ENCODE assay signal across 9 cellular contexts in the genomic region with DNA sequence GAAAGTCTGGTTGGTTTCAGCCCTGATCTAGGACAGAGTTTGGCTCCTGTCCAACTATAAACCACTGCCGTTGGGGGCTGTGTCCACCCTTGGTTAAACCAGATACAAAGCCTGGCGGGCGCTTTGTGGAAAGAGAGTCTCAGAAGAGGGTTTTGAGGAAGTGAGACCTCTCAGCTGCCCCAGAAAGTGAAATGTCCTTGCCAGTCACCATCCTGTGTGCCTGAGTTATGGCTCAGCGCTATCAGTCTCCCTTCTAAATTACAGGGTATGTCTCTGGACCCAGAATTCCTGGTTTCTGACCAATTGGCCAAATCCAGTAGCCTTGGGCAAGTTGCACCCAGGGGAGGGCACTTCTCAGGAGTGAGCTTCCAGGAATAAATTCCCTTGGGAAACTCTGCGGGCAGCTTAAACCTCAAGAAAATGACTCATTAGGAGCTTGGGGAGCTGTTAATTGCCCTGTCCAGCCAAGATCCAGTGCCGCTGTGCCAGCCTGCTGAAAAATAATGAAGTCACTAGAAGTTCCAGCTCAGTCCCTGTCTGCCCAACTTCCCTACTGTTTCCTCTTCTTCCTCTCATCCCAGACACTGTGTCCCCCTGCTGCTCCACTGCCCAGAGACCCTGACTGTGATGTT.
DNase-seq lines count a peak whose midpoint lies in the region; ATAC-seq, FAIRE-seq and TF ChIP-seq lines count a peak whose summit lies in the region.
"Had no signal": no experiment of that assay in that cellular context is flagged by ENCODE, and none has a peak within 500 bp of the region (broad histone marks: within the 10 kb centered on the region; RNA-seq: fewer than 3 reads in every experiment).

No MANE protein-coding gene starts in this region.

- no peak for FAIRE-seq in GM12891 (lab: Jason Lieb, UNC)

- H3K27me3 Mint-ChIP-seq in natural killer cell treated with Interleukin-12 subunit alpha and Interleukin-12 subunit beta and Interleukin-15 and Interleukin-18, amount 100 ng/mL, for 72 hours = peaks cover 27 to 31% of the 10 kb centered on the region in 2 donors

- ATAC-seq in HG03159 (IDR thresholded peaks at IDR 0.05; ENCODE audit: unreplicated experiment) (peak; percentile 70), omental fat pad (ENCODE audit: low FRiP score) (peak; percentile 13), GM21526 (IDR thresholded peaks at IDR 0.05; ENCODE audit: low FRiP score, unreplicated experiment) (no peak)
- ATAC-seq in natural killer cell treated with Interleukin-12 subunit alpha and Interleukin-12 subunit beta and Interleukin-15 and Interleukin-18, amount 100 ng/mL, for 72 hours = no peak

- no peak overlapping the region for H3K27ac Mint-ChIP-seq in natural killer cell treated with Interleukin-12 subunit alpha and Interleukin-12 subunit beta and Interleukin-15 and Interleukin-18, amount 100 ng/mL, for 72 hours
- H3K27ac Mint-ChIP-seq: T-helper 1 cell treated with Interleukin-12 subunit alpha and Interleukin-12 subunit beta and Interleukin-4 antibody, amounts not matched to agents 30 μg/mL and 1 μg/mL, for 36 hours had no signal

- TF ChIP-seq CTCF in omental fat pad (IDR thresholded peaks at IDR 0.05) = no peak

- peaks cover 0 to 6% of the 10 kb centered on the region in 2 donors for H3K4me1 Mint-ChIP-seq in natural killer cell treated with Interleukin-12 subunit alpha and Interleukin-12 subunit beta and Interleukin-15 and Interleukin-18, amount 100 ng/mL, for 72 hours (ENCODE audit: low read depth in 2 of 2)

- no peak for DNase-seq in GM12891 (ENCODE audit: insufficient read length, low spot score)
- peak; percentile 36 for DNase-seq in SK-MEL-5 (ENCODE audit: low read depth, low spot score)
- DNase-seq in omental fat pad (ENCODE audit: low spot score) = no peak
- DNase-seq in natural killer cell treated with Interleukin-12 subunit alpha and Interleukin-12 subunit beta and Interleukin-15 and Interleukin-18, amount 100 ng/mL, for 72 hours (ENCODE audit: low spot score) = no peak
- no peak for DNase-seq in NCI-H82 (lab: John Stamatoyannopoulos, UW)
- DNase-seq in ureter (ENCODE audit: low spot score) = no peak

- TF ChIP-seq POLR2A in GM12891 (IDR thresholded peaks at IDR 0.05; ENCODE audit: low read depth, low read length) = no peak

- H3K9me3 Mint-ChIP-seq in natural killer cell treated with Interleukin-12 subunit alpha and Interleukin-12 subunit beta and Interleukin-15 and Interleukin-18, amount 100 ng/mL, for 72 hours = peaks cover 4% of the 10 kb centered on the region

- H3K4me3 Mint-ChIP-seq in natural killer cell treated with Interleukin-12 subunit alpha and Interleukin-12 subunit beta and Interleukin-15 and Interleukin-18, amount 100 ng/mL, for 72 hours = no peak overlapping the region
- H3K4me3 Mint-ChIP-seq: T-helper 1 cell treated with Interleukin-12 subunit alpha and Interleukin-12 subunit beta and Interleukin-4 antibody, amounts not matched to agents 30 μg/mL and 1 μg/mL, for 36 hours had no signal

- H3K36me3 Mint-ChIP-seq in natural killer cell treated with Interleukin-12 subunit alpha and Interleukin-12 subunit beta and Interleukin-15 and Interleukin-18, amount 100 ng/mL, for 72 hours = peaks cover 7% of the 10 kb centered on the region

- in situ Hi-C loops in SK-MEL-5 (cut with HindIII; ENCODE audit: low pct_unique_long_range_greater_than_20kb, low sequenced_read_pairs) = no loop called here

TF ChIP-seq in GM12891, 5 proteins besides CTCF, POLR2A, EP300 and RAD21:
- TF ChIP-seq PAX5 (IDR thresholded peaks at IDR 0.05; ENCODE audit: insufficient read depth, low read length, severe bottlenecking) = no peak
- TF ChIP-seq SPI1 (IDR thresholded peaks at IDR 0.05; ENCODE audit: low read depth, low read length) = peak; percentile 81

Comparison
In these comparisons a context has a peak if more than half of its experiments do, and no peak if none do; other contexts are left out.
1. ATAC-seq: peak in HG03159 (single experiment) and omental fat pad (single experiment); none in natural killer cell treated with Interleukin-12 subunit alpha and Interleukin-12 subunit beta and Interleukin-15 and Interleukin-18, amount 100 ng/mL, for 72 hours (0 of 2) and GM21526 (single experiment).